ENCODE assay signal across 26 cellular contexts in genomic region chrX:63884821-63885790, GRCh38.
"Had no signal": no experiment of that assay in that cellular context is flagged by ENCODE, and none has a peak within 500 bp of the region (broad histone marks: within the 10 kb centered on the region; RNA-seq: fewer than 3 reads in every experiment).

No MANE protein-coding gene starts in this region.

- FAIRE-seq: urothelium cell line had no signal

- H3K36me3 ChIP-seq: stomach, suprapubic skin, thoracic aorta, thyroid gland, tibial artery, tibial nerve, transverse colon, upper lobe of left lung, upper lobe of right lung, uterus, vagina had no signal

- H3K27me3 ChIP-seq: stomach, suprapubic skin, testis, thyroid gland, tibial artery, tibial nerve, transverse colon, upper lobe of left lung, upper lobe of right lung, uterus, vagina had no signal

- H3K27ac ChIP-seq: stomach, suprapubic skin, testis, thoracic aorta, thyroid gland, tibial artery, tibial nerve, transverse colon, upper lobe of left lung, upper lobe of right lung, uterus, vagina had no signal

- H3K4me1 ChIP-seq: stomach, suprapubic skin, testis, thyroid gland, tibial artery, tibial nerve, transverse colon, upper lobe of left lung, upper lobe of right lung, uterus, vagina had no signal

- ATAC-seq: stimulated activated effector memory CD8-positive, alpha-beta T cell treated with anti-CD3 and anti-CD28 coated beads, Interleukin-12 subunit alpha, Interleukin-12 subunit beta, amount 100 ng/mL, for 72 hours; stimulated activated memory B cell treated with anti-CD40 and anti-IgM and Interleukin-4, amounts not matched to agents 10 μg/mL and 1 μg/mL and 100 μg/mL, for 72 hours; stimulated activated naive B cell treated with anti-CD40 and anti-IgM and Interleukin-4, amounts not matched to agents 10 μg/mL and 1 μg/mL and 100 μg/mL, for 72 hours; stimulated activated naive CD8-positive, alpha-beta T cell treated with anti-CD3 and anti-CD28 coated beads, Interleukin-15, amount 100 ng/mL, for 72 hours; stimulated activated naive CD8-positive, alpha-beta T cell treated with anti-CD3 and anti-CD28 coated beads, Interleukin-15, Interleukin-2, amounts not matched to agents 100 U/mL and 50 U/mL, for 24 hours; upper lobe of right lung had no signal

- H3K9me3 ChIP-seq: suprapubic skin, testis, thoracic aorta, thyroid gland, transverse colon, upper lobe of right lung, uterus had no signal

- H3K4me3 ChIP-seq: stomach, suprapubic skin, testis, thoracic aorta, thyroid gland, tibial artery, tibial nerve, transverse colon, upper lobe of left lung, upper lobe of right lung, uterus, vagina had no signal

- DNase-seq: stimulated activated CD4-positive, alpha-beta T cell treated with anti-CD3 and anti-CD28 coated beads, Interleukin-2, amount 100 ng/mL, for 48 hours; stimulated activated CD4-positive, alpha-beta T cell treated with anti-CD3 and anti-CD28 coated beads, Interleukin-4, amount 100 ng/mL, for 1 hour; stimulated activated CD4-positive, alpha-beta T cell treated with anti-CD3 and anti-CD28 coated beads, Interleukin-4, amount 100 ng/mL, for 24 hours; stimulated activated CD4-positive, alpha-beta T cell treated with anti-CD3 and anti-CD28 coated beads, Interleukin-4, amount 100 ng/mL, for 4 hours; stimulated activated CD8-positive, alpha-beta memory T cell treated with anti-CD3 and anti-CD28 coated beads, Interleukin-4, amount 100 ng/mL, for 48 hours; stimulated activated naive B cell treated with anti-CD40 and anti-IgM and Interleukin-4, amounts not matched to agents 10 μg/mL and 1 μg/mL and 100 μg/mL, for 72 hours; stimulated activated naive CD4-positive, alpha-beta T cell; stimulated activated naive CD4-positive, alpha-beta T cell treated with Interleukin-2 at 50 U/mL for 16 hours; stimulated activated naive CD8-positive, alpha-beta T cell treated with anti-CD3 and anti-CD28 coated beads, Interleukin-15, amount 100 ng/mL, for 72 hours; stimulated activated naive CD8-positive, alpha-beta T cell treated with anti-CD3 and anti-CD28 coated beads, Interleukin-15, Interleukin-2, amounts not matched to agents 100 U/mL and 50 U/mL, for 24 hours; stomach; substantia nigra; testis; thyroid gland; tibial artery; transverse colon; upper lobe of left lung; upper lobe of right lung; uterus had no signal
